23 cellular contexts compared by ENCODE assay signal in genomic region chr12:92914170-92914569, GRCh38.
"Had no signal": no experiment of that assay in that cellular context is flagged by ENCODE, and none has a peak within 500 bp of the region (broad histone marks: within the 10 kb centered on the region; RNA-seq: fewer than 3 reads in every experiment).

No MANE protein-coding gene starts in this region.

- H3K4me3 Mint-ChIP-seq: activated CD4-positive, alpha-beta T cell treated with anti-CD3 and anti-CD28 coated beads for 36 hours; activated CD8-positive, alpha-beta T cell treated with anti-CD3 and anti-CD28 coated beads for 36 hours; activated T-cell treated with anti-CD3 and anti-CD28 coated beads, Interleukin-2, amount 50 U/mL, for 72 hours; brain had no signal

- ATAC-seq: activated CD4-positive, alpha-beta T cell treated with anti-CD3 and anti-CD28 coated beads for 36 hours; activated CD8-positive, alpha-beta T cell treated with anti-CD3 and anti-CD28 coated beads for 36 hours; activated T-cell treated with anti-CD3 and anti-CD28 coated beads, Interleukin-2, amount 50 U/mL, for 72 hours; Panc1 had no signal

- H3K4me3 ChIP-seq: cardiac muscle cell had no signal

- H3K36me3 ChIP-seq: cardiac muscle cell had no signal

- DNase-seq: activated CD4-positive, alpha-beta T cell treated with anti-CD3 and anti-CD28 coated beads for 36 hours; activated CD4-positive, alpha-beta T cell treated with anti-CD3 and anti-CD28 coated beads, Interleukin-2, amount 50 U/mL, for 1 hour; activated CD8-positive, alpha-beta memory T cell treated with anti-CD3 and anti-CD28 coated beads, Interleukin-2, amount 50 U/mL, for 4 hours; activated gamma-delta T cell treated with Interleukin-2 at 50 U/mL for 16 hours; activated naive CD4-positive, alpha-beta T cell treated with anti-CD3 and anti-CD28 coated beads, Interleukin-2, amount 50 U/mL, for 16 hours; activated T-cell treated with anti-CD3 and anti-CD28 coated beads, Interleukin-2, amount 50 U/mL, for 72 hours; amygdala; NCI-H1092; NCI-H1930; NCI-H510A treated with DMSO at 0.1 percent for 48 hours; NCI-H69; NK-92 treated with Interleukin-12 subunit alpha and Interleukin-12 subunit beta, amount 100 ng/mL, for 24 hours; OCI-M1; RPMI8226; SHP77 treated with DMSO at 0.1 percent for 48 hours; T-helper 2 cell; T1000 had no signal

- H3K27ac ChIP-seq: cardiac muscle cell, KMS-11, VCaP had no signal

- H3K27me3 Mint-ChIP-seq: activated CD4-positive, alpha-beta T cell treated with anti-CD3 and anti-CD28 coated beads for 36 hours; activated CD8-positive, alpha-beta T cell treated with anti-CD3 and anti-CD28 coated beads for 36 hours; brain had no signal

- H3K27ac Mint-ChIP-seq: activated CD4-positive, alpha-beta T cell treated with anti-CD3 and anti-CD28 coated beads for 36 hours; activated CD8-positive, alpha-beta T cell treated with anti-CD3 and anti-CD28 coated beads for 36 hours; activated T-cell treated with anti-CD3 and anti-CD28 coated beads, Interleukin-2, amount 50 U/mL, for 72 hours had no signal

- H3K27me3 ChIP-seq: cardiac muscle cell had no signal
